ENCODE assay signal across 8 cellular contexts in the genomic region with DNA sequence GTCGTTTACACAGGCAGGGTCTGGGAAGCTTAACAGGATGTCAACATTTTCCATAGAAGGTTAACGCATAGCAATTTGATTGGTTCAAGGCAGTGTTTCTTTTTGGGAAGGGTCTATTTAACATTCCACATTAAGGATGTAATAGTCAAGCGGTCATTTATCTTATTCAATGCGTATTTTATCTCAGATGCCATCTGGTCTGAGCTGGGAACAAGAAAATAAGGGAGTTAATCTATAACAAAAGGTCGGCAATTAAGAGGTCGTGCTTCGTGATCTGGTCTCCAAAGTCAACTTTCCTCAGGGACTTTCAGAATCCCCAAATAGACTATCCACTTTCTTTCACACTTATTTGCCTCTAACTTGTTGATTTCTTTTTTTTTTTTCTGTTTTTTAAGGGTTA. TPM values are rescaled to one million over a fixed set of nuclear protein-coding genes. Genes with fewer than 3 reads are reported as not detected.
DNase-seq lines count a peak whose midpoint lies in the region; ATAC-seq, FAIRE-seq and TF ChIP-seq lines count a peak whose summit lies in the region.

No MANE protein-coding gene starts in this region.

- DNase-seq in AG04449 (ENCODE audit: low read depth, low spot score) (no peak), bronchial epithelial cell (ENCODE audit: low read depth) (no peak), GM03348 (ENCODE audit: low spot score) (no peak), activated gamma-delta T cell (lab: John Stamatoyannopoulos, UW) (no peak)
- no peak for DNase-seq in effector CD4-positive, alpha-beta T cell

- H3K36me3 ChIP-seq in bronchial epithelial cell (ENCODE audit: control insufficient read depth, insufficient read depth, low read length) (no peaks in the 10 kb centered on the region), mucosa of stomach (ENCODE audit: control insufficient read depth, insufficient read depth, low read length) (no peaks in the 10 kb centered on the region)

- no peaks in the 10 kb centered on the region for H3K9me3 ChIP-seq in mucosa of stomach (ENCODE audit: control insufficient read depth, low read length)

- H3K9me3 Mint-ChIP-seq in IgD-negative memory B cell = no peaks in the 10 kb centered on the region

- peak overlapping the region; percentile 80 for H3K9ac ChIP-seq in mucosa of stomach (ENCODE audit: low read length)

- peaks cover 40 to 51% (median 49%) of the 10 kb centered on the region in 3 donors for H3K4me1 Mint-ChIP-seq in IgD-negative memory B cell

- no peak for TF ChIP-seq CTCF in AG04449 (IDR thresholded peaks at IDR 0.05; ENCODE audit: insufficient read depth, low read length, missing control alignments)
- no peak for TF ChIP-seq CTCF in bronchial epithelial cell (IDR thresholded peaks at IDR 0.05; ENCODE audit: insufficient read depth, low read length, severe bottlenecking)

- H3K4me3 Mint-ChIP-seq in IgD-negative memory B cell = peak overlapping the region; percentile 90 to 98 (median 96)

- CTCF ChIA-PET in AG04449 (lab: Yijun Ruan, JAX) = interaction anchor here (0.8 to 3.3 kb wide), 3 partner anchors 8 to 306 kb away, joined by 3 to 9 read pairs (median 3); no protein-coding TSS in a partner anchor

- no peaks in the 10 kb centered on the region for H3K27me3 Mint-ChIP-seq in IgD-negative memory B cell

- no peaks in the 10 kb centered on the region for H3K27me3 ChIP-seq in bronchial epithelial cell (ENCODE audit: control insufficient read depth, insufficient read depth, low read length)
- no peaks in the 10 kb centered on the region for H3K27me3 ChIP-seq in mucosa of stomach (ENCODE audit: control insufficient read depth, insufficient read depth, low read length)

- ATAC-seq in HG02981 (IDR thresholded peaks at IDR 0.05; ENCODE audit: unreplicated experiment) = no peak

- FAIRE-seq in bronchial epithelial cell (lab: Jason Lieb, UNC) = no peak

- H3K4me1 ChIP-seq in mucosa of stomach (ENCODE audit: control insufficient read depth, insufficient read depth, low read length) = peaks cover 19% of the 10 kb centered on the region

- peak overlapping the region; percentile 81 for H3K4me3 ChIP-seq in AG04449 (ENCODE audit: low read depth, low read length)
- H3K4me3 ChIP-seq in bronchial epithelial cell (ENCODE audit: low read depth, low read length) = peak overlapping the region; percentile 67
- H3K4me3 ChIP-seq in mucosa of stomach (ENCODE audit: low read length) = peak overlapping the region; percentile 70

- H3K27ac Mint-ChIP-seq in IgD-negative memory B cell = peak overlapping the region; percentile 92 to 98 (median 96)

- POLR2A ChIA-PET in AG04449 (lab: Yijun Ruan, JAX) = interaction anchor here (0.9 to 1.0 kb wide), 2 partner anchors 198 to 300 kb away, joined by 3 read pairs; no protein-coding TSS in a partner anchor

- peaks cover 16% of the 10 kb centered on the region for H3K36me3 Mint-ChIP-seq in IgD-negative memory B cell

RNA-seq across cellular contexts. Expression of gene RESF1, which starts 0.6 kb away (rescaled TPM):
- polyA plus RNA-seq in IgD-negative memory B cell = 193 TPM
- total RNA-seq in bronchial epithelial cell = 15.3 and 47.0 TPM in 2 replicates
